In genomic region chr6:42448391-42448790, GRCh38 we compare ENCODE assay signal across 12 cellular contexts. TPM values are rescaled to one million over a fixed set of nuclear protein-coding genes. Genes with fewer than 3 reads are reported as not detected.
A peak's percentile ranks its signal among the peaks of the same experiment; 100 is the strongest.
DNase-seq lines count a peak whose midpoint lies in the region; ATAC-seq and TF ChIP-seq lines count a peak whose summit lies in the region.
"Had no signal": no experiment of that assay in that cellular context is flagged by ENCODE, and none has a peak within 500 bp of the region (broad histone marks: within the 10 kb centered on the region; RNA-seq: fewer than 3 reads in every experiment).

No MANE protein-coding gene starts in this region.

- peak overlapping the region; percentile 4 for H3K9ac ChIP-seq in iPS-18a (ENCODE audit: low read length)

- H3K27ac ChIP-seq in 22Rv1 (peak overlapping the region; percentile 88), iPS-18a (ENCODE audit: low read length) (no peak overlapping the region)
- H3K27ac ChIP-seq: SJSA1 had no signal

- no peaks in the 10 kb centered on the region for H3K9me3 ChIP-seq in iPS-18a (ENCODE audit: control insufficient read depth, low read depth, low read length)

- CTCF ChIA-PET in WTC11 (lab: Charles Lee) = interaction anchor here (1.5 to 2.8 kb wide), 3 partner anchors 11 to 116 kb away, joined by 4 to 11 read pairs (median 7); partner anchors contain the start of gene UBR2

- H3K4me1 Mint-ChIP-seq in WTC11 = peaks cover 63% of the 10 kb centered on the region

- peak; percentile 35 for DNase-seq in GF-D8 (lab: John Stamatoyannopoulos, UW)
- no peak for DNase-seq in WTC11 (ENCODE audit: low spot score)
- no peak for DNase-seq in NCI-H2196 (lab: John Stamatoyannopoulos, UW; ENCODE audit: unreplicated experiment)
- no peak for DNase-seq in activated gamma-delta T cell (lab: John Stamatoyannopoulos, UW)
- DNase-seq: stimulated activated CD4-positive, alpha-beta T cell treated with anti-CD3 and anti-CD28 coated beads, Interleukin-4, amount 100 ng/mL, for 1 hour; substantia nigra had no signal

- ATAC-seq in WTC11 (no peak), GM18520 (IDR thresholded peaks at IDR 0.05; ENCODE audit: unreplicated experiment) (no peak), HG03342 (IDR thresholded peaks at IDR 0.05; ENCODE audit: unreplicated experiment) (no peak)
- ATAC-seq: foreskin keratinocyte had no signal

- H3K36me3 Mint-ChIP-seq in WTC11 = peaks cover 3% of the 10 kb centered on the region

- H3K27ac Mint-ChIP-seq in WTC11 = peak overlapping the region; percentile 43

- no peaks in the 10 kb centered on the region for H3K9me3 Mint-ChIP-seq in WTC11

- H3K36me3 ChIP-seq in iPS-18a (ENCODE audit: control insufficient read depth, low read depth, low read length) = peaks cover 3% of the 10 kb centered on the region

- H3K4me1 ChIP-seq in iPS-18a (ENCODE audit: control insufficient read depth, low read depth, low read length) = peaks cover 24% of the 10 kb centered on the region

- TF ChIP-seq CTCF in 22Rv1 (IDR thresholded peaks at IDR 0.05) = no peak
- TF ChIP-seq CTCF in WTC11 (IDR thresholded peaks at IDR 0.05) = no peak

- peak overlapping the region; percentile 80 for H3K4me3 ChIP-seq in iPS-18a (ENCODE audit: low read length)
- H3K4me3 ChIP-seq: SJSA1 had no signal

- H3K27me3 Mint-ChIP-seq in WTC11 (ENCODE audit: low read depth) = no peaks in the 10 kb centered on the region

- peak overlapping the region; percentile 100 for H3K4me3 Mint-ChIP-seq in WTC11

- H3K27me3 ChIP-seq in iPS-18a (ENCODE audit: control insufficient read depth, insufficient read depth, low read length) = no peaks in the 10 kb centered on the region
- H3K27me3 ChIP-seq: foreskin keratinocyte, SJSA1 had no signal

- POLR2A ChIA-PET in WTC11 (lab: Charles Lee) = no interaction called here

TF ChIP-seq in WTC11, 78 proteins besides CTCF, POLR2A, EP300 and RAD21:
- TF ChIP-seq ELF4 (CRISPR knock-in tag; IDR thresholded peaks at IDR 0.05; ENCODE audit: low read depth) (no peak), HMGXB4 (CRISPR knock-in tag; IDR thresholded peaks at IDR 0.05) (no peak), FOXP4 (CRISPR knock-in tag; IDR thresholded peaks at IDR 0.05) (no peak), ZNF416 (CRISPR knock-in tag; IDR thresholded peaks at IDR 0.05) (no peak), SMAD3 (CRISPR knock-in tag; IDR thresholded peaks at IDR 0.05; ENCODE audit: borderline replicate concordance) (no peak)
TF ChIP-seq in WTC11: peak in this region for 0.

RNA-seq across cellular contexts. Expression of gene TRERF1, which starts 3.3 kb away (rescaled TPM):
- 22.3 to 24.3 TPM (median 23.9 TPM) in 3 replicates for total RNA-seq in WTC11 (2021)
